Comparison of ENCODE assay signal across 23 cellular contexts in genomic region chr5:112968411-112969106, GRCh38. TPM values are rescaled to one million over a fixed set of nuclear protein-coding genes. Genes with fewer than 3 reads are reported as not detected.
DNase-seq lines count a peak whose midpoint lies in the region; ATAC-seq and TF ChIP-seq lines count a peak whose summit lies in the region.
"Had no signal": no experiment of that assay in that cellular context is flagged by ENCODE, and none has a peak within 500 bp of the region (broad histone marks: within the 10 kb centered on the region; RNA-seq: fewer than 3 reads in every experiment).

No MANE protein-coding gene starts in this region.

- H3K27ac Mint-ChIP-seq in Caco-2 (ENCODE audit: unreplicated experiment): peak overlapping the region; percentile 94
- H3K27ac Mint-ChIP-seq in HFFc6: peak overlapping the region; percentile 9; the same call in 1 of the 2 replicates
- no peak overlapping the region for H3K27ac Mint-ChIP-seq in stimulated activated naive B cell treated with anti-CD40 and anti-IgM and Interleukin-4, amounts not matched to agents 10 μg/mL and 1 μg/mL and 100 μg/mL, for 72 hours
- H3K27ac Mint-ChIP-seq: activated naive CD4-positive, alpha-beta T cell treated with anti-CD3 and anti-CD28 coated beads, Interleukin-2, amount 50 U/mL, for 72 hours had no signal

- peaks cover 4% of the 10 kb centered on the region for H3K36me3 Mint-ChIP-seq in Caco-2 (ENCODE audit: insufficient read depth, unreplicated experiment)
- H3K36me3 Mint-ChIP-seq in HFFc6 (ENCODE audit: low read depth): no peaks in the 10 kb centered on the region
- H3K36me3 Mint-ChIP-seq in stimulated activated naive B cell treated with anti-CD40 and anti-IgM and Interleukin-4, amounts not matched to agents 10 μg/mL and 1 μg/mL and 100 μg/mL, for 72 hours: no peaks in the 10 kb centered on the region
- H3K36me3 Mint-ChIP-seq: activated naive CD4-positive, alpha-beta T cell treated with anti-CD3 and anti-CD28 coated beads, Interleukin-2, amount 50 U/mL, for 72 hours had no signal

- H3K27me3 ChIP-seq in Caco-2 (replicated peaks; ENCODE audit: control insufficient read depth, insufficient read depth, low read length) (no peaks in the 10 kb centered on the region), adipocyte (replicated peaks; ENCODE audit: control insufficient read depth, insufficient read depth, low read length) (no peaks in the 10 kb centered on the region), mesenchymal stem cell (ENCODE audit: control insufficient read depth in 1 of 2, insufficient read depth in 1 of 2, low read length in 2 of 2) (no peaks in the 10 kb centered on the region)
- H3K27me3 ChIP-seq: brain microvascular endothelial cell, dorsolateral prefrontal cortex, heart right ventricle, sigmoid colon had no signal

- TF ChIP-seq CTCF in Caco-2 (IDR thresholded peaks at IDR 0.05; ENCODE audit: insufficient read depth in 1 of 2, low read depth in 1 of 2, low read length in 1 of 2, severe bottlenecking in 1 of 2, unreplicated experiment in 1 of 2) (no peak), HFFc6 (IDR thresholded peaks at IDR 0.05) (no peak)

- H3K9me3 ChIP-seq in Caco-2: no peaks in the 10 kb centered on the region
- no peaks in the 10 kb centered on the region for H3K9me3 ChIP-seq in adipocyte (ENCODE audit: control insufficient read depth, low read length)
- no peaks in the 10 kb centered on the region for H3K9me3 ChIP-seq in mesenchymal stem cell (ENCODE audit: control insufficient read depth, low read length)
- H3K9me3 ChIP-seq: esophagus squamous epithelium, heart right ventricle, mucosa of descending colon, sigmoid colon had no signal

- H3K4ac ChIP-seq in mesenchymal stem cell (ENCODE audit: low read depth in 1 of 2, low read length in 2 of 2): no peak overlapping the region

- H3K27me3 Mint-ChIP-seq in Caco-2 (ENCODE audit: insufficient read depth, unreplicated experiment) (no peaks in the 10 kb centered on the region), HFFc6 (ENCODE audit: insufficient read depth) (no peaks in the 10 kb centered on the region; the same call in 1 of the 2 replicates)
- H3K27me3 Mint-ChIP-seq in stimulated activated naive B cell treated with anti-CD40 and anti-IgM and Interleukin-4, amounts not matched to agents 10 μg/mL and 1 μg/mL and 100 μg/mL, for 72 hours: no peaks in the 10 kb centered on the region
- H3K27me3 Mint-ChIP-seq: activated CD4-positive, alpha-beta T cell treated with anti-CD3 and anti-CD28 coated beads, Interleukin-2, amount 10 ng/mL, durations not matched to agents 24 days and 14 days had no signal

- H3K36me3 ChIP-seq in Caco-2 (ENCODE audit: control insufficient read depth, insufficient read depth, low read length): no peaks in the 10 kb centered on the region
- H3K36me3 ChIP-seq in adipocyte (ENCODE audit: control insufficient read depth, insufficient read depth, low read length, severe bottlenecking): no peaks in the 10 kb centered on the region
- no peaks in the 10 kb centered on the region for H3K36me3 ChIP-seq in mesenchymal stem cell (ENCODE audit: control insufficient read depth in 1 of 2, insufficient read depth in 2 of 2, low read depth in 1 of 2, low read length in 2 of 2)
- H3K36me3 ChIP-seq: brain microvascular endothelial cell, esophagus squamous epithelium, heart right ventricle, sigmoid colon had no signal

- H3K9me3 Mint-ChIP-seq in Caco-2 (ENCODE audit: unreplicated experiment) (no peaks in the 10 kb centered on the region), HFFc6 (no peaks in the 10 kb centered on the region)
- H3K9me3 Mint-ChIP-seq in stimulated activated naive B cell treated with anti-CD40 and anti-IgM and Interleukin-4, amounts not matched to agents 10 μg/mL and 1 μg/mL and 100 μg/mL, for 72 hours: no peaks in the 10 kb centered on the region
- H3K9me3 Mint-ChIP-seq: activated CD4-positive, alpha-beta T cell treated with anti-CD3 and anti-CD28 coated beads, Interleukin-2, amount 10 ng/mL, durations not matched to agents 24 days and 14 days; activated naive CD4-positive, alpha-beta T cell treated with anti-CD3 and anti-CD28 coated beads, Interleukin-2, amount 50 U/mL, for 72 hours had no signal

- H3K4me3 Mint-ChIP-seq in Caco-2 (ENCODE audit: unreplicated experiment): peak overlapping the region; percentile 65
- no peak overlapping the region for H3K4me3 Mint-ChIP-seq in HFFc6
- no peak overlapping the region for H3K4me3 Mint-ChIP-seq in stimulated activated naive B cell treated with anti-CD40 and anti-IgM and Interleukin-4, amounts not matched to agents 10 μg/mL and 1 μg/mL and 100 μg/mL, for 72 hours
- H3K4me3 Mint-ChIP-seq: activated CD4-positive, alpha-beta T cell treated with anti-CD3 and anti-CD28 coated beads, Interleukin-2, amount 10 ng/mL, durations not matched to agents 24 days and 14 days had no signal

- H3K4me3 ChIP-seq in Caco-2 (ENCODE audit: low read depth, low read length) (no peak overlapping the region), adipocyte (ENCODE audit: low read length) (no peak overlapping the region), mesenchymal stem cell (ENCODE audit: insufficient read depth in 1 of 2, low read depth in 1 of 2, low read length in 2 of 2) (no peak overlapping the region)
- H3K4me3 ChIP-seq: dorsolateral prefrontal cortex, esophagus squamous epithelium, heart right ventricle, mucosa of descending colon, sigmoid colon had no signal

- POLR2A ChIA-PET in Caco-2 (lab: Charles Lee): interaction anchor here (0.9 to 2.1 kb wide), 5 partner anchors 8 to 107 kb away, joined by 3 to 27 read pairs (median 5); partner anchors contain the start of genes DCP2, REEP5 and SRP19

- H3K4me1 ChIP-seq in Caco-2: peaks cover 56% of the 10 kb centered on the region
- peaks cover 6% of the 10 kb centered on the region for H3K4me1 ChIP-seq in adipocyte (ENCODE audit: control insufficient read depth, insufficient read depth, low read length)
- H3K4me1 ChIP-seq in mesenchymal stem cell (ENCODE audit: control insufficient read depth, insufficient read depth, low read depth, low read length): peaks cover 14% of the 10 kb centered on the region

- ATAC-seq in stimulated activated naive B cell treated with anti-CD40 and anti-IgM and Interleukin-4, amounts not matched to agents 10 μg/mL and 1 μg/mL and 100 μg/mL, for 72 hours (replicated peaks): no peak
- no peak for ATAC-seq in HG02973 (IDR thresholded peaks at IDR 0.05; ENCODE audit: unreplicated experiment)
- ATAC-seq: heart right ventricle had no signal

- no peak overlapping the region for H3K9ac ChIP-seq in adipocyte (ENCODE audit: low read length)
- no peak overlapping the region for H3K9ac ChIP-seq in mesenchymal stem cell (ENCODE audit: low read length)

- WGBS in mesenchymal stem cell: 73% methylated on average over 3 of the region's 5 CpGs

- H2AFZ ChIP-seq in mesenchymal stem cell (ENCODE audit: low read depth, low read length): no peak overlapping the region

- DNase-seq in Caco-2 (peak; percentile 58 to 77), HFFc6 (no peak), adipocyte (ENCODE audit: low read depth) (peak; percentile 39), mesenchymal stem cell (peak; percentile 73)
- DNase-seq in stimulated activated naive B cell treated with anti-CD40 and anti-IgM and Interleukin-4, amounts not matched to agents 10 μg/mL and 1 μg/mL and 100 μg/mL, for 72 hours: no peak
- no peak for DNase-seq in stimulated activated CD4-positive, alpha-beta T cell treated with anti-CD3 and anti-CD28 coated beads, Interleukin-1b, Interleukin-23, amount 100 ng/mL, for 48 hours
- no peak for DNase-seq in stimulated activated CD4-positive, alpha-beta T cell treated with anti-CD3 and anti-CD28 coated beads, Interleukin-4, amount 100 ng/mL, for 24 hours
- DNase-seq: activated CD4-positive, alpha-beta T cell treated with anti-CD3 and anti-CD28 coated beads, Interleukin-2, amount 10 ng/mL, durations not matched to agents 24 days and 14 days; activated T-cell treated with anti-CD3 and anti-CD28 coated beads, Interleukin-2, amount 50 U/mL, for 1 hour; brain microvascular endothelial cell; dorsolateral prefrontal cortex; esophagus squamous epithelium; heart right ventricle; kidney; NCI-H1092; NCI-H2171 treated with DMSO at 0.1 percent for 48 hours; occipital lobe; SHP77 treated with DMSO at 0.1 percent for 48 hours; sigmoid colon; stimulated activated CD4-positive, alpha-beta T cell treated with anti-CD3 and anti-CD28 coated beads, Interleukin-2, amount 100 ng/mL, for 24 hours had no signal

- H2BK15ac ChIP-seq in mesenchymal stem cell (ENCODE audit: low read depth, poor library complexity, severe bottlenecking): no peak overlapping the region

- H4K8ac ChIP-seq in mesenchymal stem cell (ENCODE audit: low read length): no peak overlapping the region

- H2AK5ac ChIP-seq in mesenchymal stem cell (ENCODE audit: low read length, severe bottlenecking): no peak overlapping the region

- H3K79me1 ChIP-seq in mesenchymal stem cell (replicated peaks; ENCODE audit: low read length, poor library complexity, severe bottlenecking): no peaks in the 10 kb centered on the region

- H3K4me1 Mint-ChIP-seq in Caco-2 (ENCODE audit: low read depth, unreplicated experiment) (peaks cover 35% of the 10 kb centered on the region), HFFc6 (ENCODE audit: low read depth) (peaks cover 22% of the 10 kb centered on the region)
- H3K4me1 Mint-ChIP-seq in stimulated activated naive B cell treated with anti-CD40 and anti-IgM and Interleukin-4, amounts not matched to agents 10 μg/mL and 1 μg/mL and 100 μg/mL, for 72 hours: peaks cover 14 to 21% of the 10 kb centered on the region in 2 donors

- H2BK120ac ChIP-seq in mesenchymal stem cell (ENCODE audit: low read depth, low read length): peak overlapping the region; percentile 74

- H3K4me2 ChIP-seq in mesenchymal stem cell (ENCODE audit: low read length, poor library complexity, severe bottlenecking): no peak overlapping the region

- H3K14ac ChIP-seq in mesenchymal stem cell (ENCODE audit: low read length in 2 of 2): no peak overlapping the region

- intact Hi-C loops in Caco-2 (cut with micrococcal nuclease; ENCODE audit: unreplicated experiment): loop anchor here (1.0 to 5.0 kb wide), 3 partner anchors 8 to 261 kb away; partner anchors contain the start of genes DCP2 and SRP19

- peak overlapping the region; percentile 51 to 70 for H2BK12ac ChIP-seq in mesenchymal stem cell (ENCODE audit: low read length in 2 of 2)

- H3K18ac ChIP-seq in mesenchymal stem cell (ENCODE audit: low read depth in 1 of 2, low read length in 2 of 2): peak overlapping the region in 1 of 2 experiments; percentile 72

- H3K23ac ChIP-seq in mesenchymal stem cell (ENCODE audit: low read length in 2 of 2): no peak overlapping the region

- no peak overlapping the region for H2BK5ac ChIP-seq in mesenchymal stem cell (ENCODE audit: low read depth, low read length, poor library complexity, severe bottlenecking)

- H4K91ac ChIP-seq in mesenchymal stem cell (ENCODE audit: low read length): no peak overlapping the region

- peak overlapping the region; percentile 64 for H3K27ac ChIP-seq in mesenchymal stem cell (ENCODE audit: low read length, poor library complexity, severe bottlenecking)
- H3K27ac ChIP-seq: brain microvascular endothelial cell, dorsolateral prefrontal cortex, esophagus squamous epithelium, heart right ventricle, sigmoid colon had no signal

- TSS peak; percentile 83 for BruUV-seq in Caco-2 (replicated peaks; lab: Mats Ljungman, UMichigan)

- CTCF ChIA-PET in Caco-2 (lab: Charles Lee): interaction anchor here (0.6 to 2.0 kb wide), 4 partner anchors 8 to 364 kb away, joined by 3 to 10 read pairs (median 4); partner anchors contain the start of genes DCP2 and REEP5

RNA-seq across cellular contexts. Expression of gene DCP2, which starts 8.0 kb away (rescaled TPM):
- total RNA-seq in Caco-2 (2022): 146 and 149 TPM in 2 replicates
- total RNA-seq in HFFc6 (2021; fragmentation: NEBNext Ultra II Directional; extraction: Animal tissue kit (Norgen Biotek cat#: 25700)): 10 to 100 TPM; 16.4 to 18.4 (median 18.0) TPM
- polyA plus RNA-seq in mesenchymal stem cell (2013, experiment 1 of 2): 10.1 TPM
- polyA plus RNA-seq in mesenchymal stem cell (2013, experiment 2 of 2): 11.1 TPM

RNA-seq across cellular contexts. Expression of gene REEP5, which starts 46.5 kb away (rescaled TPM):
- total RNA-seq in Caco-2 (2022): 88.2 and 99.3 TPM in 2 replicates
- 100 to 1,000 TPM in 4 of 6 experiments, 10 to 100 TPM in 2; 95.9 to 143 (median 107) TPM for total RNA-seq in HFFc6 (2021; fragmentation: NEBNext Ultra II Directional; extraction: Animal tissue kit (Norgen Biotek cat#: 25700))
- 80.8 TPM for polyA plus RNA-seq in mesenchymal stem cell (2013, experiment 1 of 2)
- polyA plus RNA-seq in mesenchymal stem cell (2013, experiment 2 of 2): 89.2 TPM

Comparison
In these comparisons a context has a peak if more than half of its experiments do, and no peak if none do; other contexts are left out.
1. DNase-seq: peak in Caco-2 (2 of 2), adipocyte (single experiment) and mesenchymal stem cell (single experiment); none in HFFc6 (single experiment), stimulated activated naive B cell treated with anti-CD40 and anti-IgM and Interleukin-4, amounts not matched to agents 10 μg/mL and 1 μg/mL and 100 μg/mL, for 72 hours (single experiment), stimulated activated CD4-positive, alpha-beta T cell treated with anti-CD3 and anti-CD28 coated beads, Interleukin-1b, Interleukin-23, amount 100 ng/mL, for 48 hours (single experiment) and stimulated activated CD4-positive, alpha-beta T cell treated with anti-CD3 and anti-CD28 coated beads, Interleukin-4, amount 100 ng/mL, for 24 hours (single experiment).